1 cellular context compared by ENCODE assay signal in the genomic region with DNA sequence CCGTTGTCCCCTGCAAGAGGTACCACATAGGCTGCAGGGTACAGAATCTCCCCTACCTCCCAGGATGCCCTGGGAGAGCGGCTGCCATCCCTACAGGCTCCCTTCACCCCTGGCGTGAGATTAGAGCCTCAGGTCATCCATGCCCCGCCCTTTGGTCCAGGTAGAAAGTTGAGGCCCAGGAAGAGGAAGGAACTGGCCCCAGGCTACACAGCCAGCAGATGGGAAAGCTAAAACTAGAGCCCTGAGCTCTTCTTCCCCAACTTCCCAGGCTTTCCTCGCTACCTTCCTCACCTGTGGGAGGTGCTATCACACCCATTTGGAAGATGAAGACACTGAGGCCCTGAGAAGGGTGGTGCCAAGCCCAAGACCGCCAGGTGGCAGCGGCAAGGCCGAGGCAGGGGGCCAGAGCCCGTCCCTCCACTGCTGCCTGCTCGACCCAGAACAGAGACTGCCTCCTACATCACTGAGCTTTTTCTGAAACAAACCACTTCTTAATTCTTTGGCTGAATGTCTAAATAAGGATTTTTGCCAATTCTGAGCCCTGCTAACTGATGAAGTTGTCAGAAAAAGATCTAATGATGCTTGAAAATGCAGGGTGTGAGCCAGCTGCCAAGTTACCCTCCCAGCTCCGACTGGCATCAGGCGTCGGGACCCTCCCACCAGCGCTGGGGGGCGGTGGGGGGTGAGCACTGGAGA.
TF ChIP-seq lines count a peak whose summit lies in the region.

No MANE protein-coding gene starts in this region.

TF ChIP-seq in SK-N-SH treated with all-trans-retinoic acid at 6 μM for 48 hours, 23 proteins besides CTCF, POLR2A, EP300 and RAD21:
- TF ChIP-seq, protein P1, sequence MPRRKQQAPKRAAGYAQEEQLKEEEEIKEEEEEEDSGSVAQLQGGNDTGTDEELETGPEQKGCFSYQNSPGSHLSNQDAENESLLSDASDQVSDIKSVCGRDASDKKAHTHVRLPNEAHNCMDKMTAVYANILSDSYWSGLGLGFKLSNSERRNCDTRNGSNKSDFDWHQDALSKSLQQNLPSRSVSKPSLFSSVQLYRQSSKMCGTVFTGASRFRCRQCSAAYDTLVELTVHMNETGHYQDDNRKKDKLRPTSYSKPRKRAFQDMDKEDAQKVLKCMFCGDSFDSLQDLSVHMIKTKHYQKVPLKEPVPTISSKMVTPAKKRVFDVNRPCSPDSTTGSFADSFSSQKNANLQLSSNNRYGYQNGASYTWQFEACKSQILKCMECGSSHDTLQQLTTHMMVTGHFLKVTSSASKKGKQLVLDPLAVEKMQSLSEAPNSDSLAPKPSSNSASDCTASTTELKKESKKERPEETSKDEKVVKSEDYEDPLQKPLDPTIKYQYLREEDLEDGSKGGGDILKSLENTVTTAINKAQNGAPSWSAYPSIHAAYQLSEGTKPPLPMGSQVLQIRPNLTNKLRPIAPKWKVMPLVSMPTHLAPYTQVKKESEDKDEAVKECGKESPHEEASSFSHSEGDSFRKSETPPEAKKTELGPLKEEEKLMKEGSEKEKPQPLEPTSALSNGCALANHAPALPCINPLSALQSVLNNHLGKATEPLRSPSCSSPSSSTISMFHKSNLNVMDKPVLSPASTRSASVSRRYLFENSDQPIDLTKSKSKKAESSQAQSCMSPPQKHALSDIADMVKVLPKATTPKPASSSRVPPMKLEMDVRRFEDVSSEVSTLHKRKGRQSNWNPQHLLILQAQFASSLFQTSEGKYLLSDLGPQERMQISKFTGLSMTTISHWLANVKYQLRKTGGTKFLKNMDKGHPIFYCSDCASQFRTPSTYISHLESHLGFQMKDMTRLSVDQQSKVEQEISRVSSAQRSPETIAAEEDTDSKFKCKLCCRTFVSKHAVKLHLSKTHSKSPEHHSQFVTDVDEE (CRISPR knock-in tag; IDR thresholded peaks at IDR 0.05), result no peak
- TF ChIP-seq ARNTL (CRISPR knock-in tag; IDR thresholded peaks at IDR 0.05; ENCODE audit: borderline replicate concordance, low read depth) (no peak), OSR1 (CRISPR knock-in tag; IDR thresholded peaks at IDR 0.05) (no peak), GLIS3 (CRISPR knock-in tag; IDR thresholded peaks at IDR 0.05) (no peak), BACH2 (CRISPR knock-in tag; IDR thresholded peaks at IDR 0.05; ENCODE audit: borderline replicate concordance) (no peak), PPARA (CRISPR knock-in tag; IDR thresholded peaks at IDR 0.05; ENCODE audit: borderline replicate concordance) (no peak), ZNF8 (CRISPR knock-in tag; IDR thresholded peaks at IDR 0.05) (no peak), TOX (CRISPR knock-in tag; IDR thresholded peaks at IDR 0.05; ENCODE audit: borderline replicate concordance) (no peak), SNAI2 (CRISPR knock-in tag; IDR thresholded peaks at IDR 0.05) (no peak), ZFP30 (CRISPR knock-in tag; IDR thresholded peaks at IDR 0.05) (no peak), CSDC2 (CRISPR knock-in tag; IDR thresholded peaks at IDR 0.05) (no peak), RARB (CRISPR knock-in tag; IDR thresholded peaks at IDR 0.05) (no peak), ZNF565 (CRISPR knock-in tag; conservative IDR thresholded peaks at IDR 0.05; ENCODE audit: low read depth) (no peak), ISL1 (CRISPR knock-in tag; IDR thresholded peaks at IDR 0.05) (no peak), TCF4 (CRISPR knock-in tag; IDR thresholded peaks at IDR 0.05; ENCODE audit: borderline replicate concordance) (no peak), ZFP3 (CRISPR knock-in tag; IDR thresholded peaks at IDR 0.05) (no peak)
- TF ChIP-seq, protein P2, sequence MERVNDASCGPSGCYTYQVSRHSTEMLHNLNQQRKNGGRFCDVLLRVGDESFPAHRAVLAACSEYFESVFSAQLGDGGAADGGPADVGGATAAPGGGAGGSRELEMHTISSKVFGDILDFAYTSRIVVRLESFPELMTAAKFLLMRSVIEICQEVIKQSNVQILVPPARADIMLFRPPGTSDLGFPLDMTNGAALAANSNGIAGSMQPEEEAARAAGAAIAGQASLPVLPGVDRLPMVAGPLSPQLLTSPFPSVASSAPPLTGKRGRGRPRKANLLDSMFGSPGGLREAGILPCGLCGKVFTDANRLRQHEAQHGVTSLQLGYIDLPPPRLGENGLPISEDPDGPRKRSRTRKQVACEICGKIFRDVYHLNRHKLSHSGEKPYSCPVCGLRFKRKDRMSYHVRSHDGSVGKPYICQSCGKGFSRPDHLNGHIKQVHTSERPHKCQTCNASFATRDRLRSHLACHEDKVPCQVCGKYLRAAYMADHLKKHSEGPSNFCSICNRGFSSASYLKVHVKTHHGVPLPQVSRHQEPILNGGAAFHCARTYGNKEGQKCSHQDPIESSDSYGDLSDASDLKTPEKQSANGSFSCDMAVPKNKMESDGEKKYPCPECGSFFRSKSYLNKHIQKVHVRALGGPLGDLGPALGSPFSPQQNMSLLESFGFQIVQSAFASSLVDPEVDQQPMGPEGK (CRISPR knock-in tag; IDR thresholded peaks at IDR 0.05; ENCODE audit: borderline replicate concordance), result no peak
- TF ChIP-seq, protein P3, sequence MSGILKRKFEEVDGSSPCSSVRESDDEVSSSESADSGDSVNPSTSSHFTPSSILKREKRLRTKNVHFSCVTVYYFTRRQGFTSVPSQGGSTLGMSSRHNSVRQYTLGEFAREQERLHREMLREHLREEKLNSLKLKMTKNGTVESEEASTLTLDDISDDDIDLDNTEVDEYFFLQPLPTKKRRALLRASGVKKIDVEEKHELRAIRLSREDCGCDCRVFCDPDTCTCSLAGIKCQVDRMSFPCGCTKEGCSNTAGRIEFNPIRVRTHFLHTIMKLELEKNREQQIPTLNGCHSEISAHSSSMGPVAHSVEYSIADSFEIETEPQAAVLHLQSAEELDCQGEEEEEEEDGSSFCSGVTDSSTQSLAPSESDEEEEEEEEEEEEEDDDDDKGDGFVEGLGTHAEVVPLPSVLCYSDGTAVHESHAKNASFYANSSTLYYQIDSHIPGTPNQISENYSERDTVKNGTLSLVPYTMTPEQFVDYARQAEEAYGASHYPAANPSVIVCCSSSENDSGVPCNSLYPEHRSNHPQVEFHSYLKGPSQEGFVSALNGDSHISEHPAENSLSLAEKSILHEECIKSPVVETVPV (CRISPR knock-in tag; IDR thresholded peaks at IDR 0.05), result no peak
- TF ChIP-seq, protein P4, sequence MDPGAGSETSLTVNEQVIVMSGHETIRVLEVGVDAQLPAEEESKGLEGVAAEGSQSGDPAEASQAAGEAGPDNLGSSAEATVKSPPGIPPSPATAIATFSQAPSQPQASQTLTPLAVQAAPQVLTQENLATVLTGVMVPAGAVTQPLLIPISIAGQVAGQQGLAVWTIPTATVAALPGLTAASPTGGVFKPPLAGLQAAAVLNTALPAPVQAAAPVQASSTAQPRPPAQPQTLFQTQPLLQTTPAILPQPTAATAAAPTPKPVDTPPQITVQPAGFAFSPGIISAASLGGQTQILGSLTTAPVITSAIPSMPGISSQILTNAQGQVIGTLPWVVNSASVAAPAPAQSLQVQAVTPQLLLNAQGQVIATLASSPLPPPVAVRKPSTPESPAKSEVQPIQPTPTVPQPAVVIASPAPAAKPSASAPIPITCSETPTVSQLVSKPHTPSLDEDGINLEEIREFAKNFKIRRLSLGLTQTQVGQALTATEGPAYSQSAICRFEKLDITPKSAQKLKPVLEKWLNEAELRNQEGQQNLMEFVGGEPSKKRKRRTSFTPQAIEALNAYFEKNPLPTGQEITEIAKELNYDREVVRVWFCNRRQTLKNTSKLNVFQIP (CRISPR knock-in tag; IDR thresholded peaks at IDR 0.05; ENCODE audit: borderline replicate concordance, low read depth), result no peak
TF ChIP-seq in SK-N-SH treated with all-trans-retinoic acid at 6 μM for 48 hours: peak in this region for 0.
